Comparison of ENCODE assay signal across 15 cellular contexts in the genomic region with DNA sequence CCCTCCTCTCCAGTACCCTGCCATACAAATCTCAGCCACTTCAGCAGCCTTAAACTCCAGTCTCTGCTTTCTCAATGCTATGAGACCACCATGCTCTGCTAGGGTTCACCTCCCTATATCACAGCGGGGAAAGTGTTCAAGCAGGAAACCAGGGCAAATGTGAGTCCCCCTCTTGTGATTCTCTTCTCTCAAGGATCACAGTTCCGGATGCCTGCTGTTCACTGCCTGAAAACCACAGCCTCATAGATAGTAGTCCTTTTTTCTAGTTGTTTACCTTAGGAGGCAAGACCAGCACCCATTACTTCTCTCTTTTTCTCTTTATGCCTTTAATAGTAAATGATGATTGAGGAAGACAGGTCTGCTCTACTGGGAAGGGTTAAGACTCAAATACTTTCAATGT.
"Had no signal": no experiment of that assay in that cellular context is flagged by ENCODE, and none has a peak within 500 bp of the region (broad histone marks: within the 10 kb centered on the region; RNA-seq: fewer than 3 reads in every experiment).

No MANE protein-coding gene starts in this region.

- H3K27me3 ChIP-seq: ascending aorta, breast epithelium, gastroesophageal sphincter, heart right ventricle, neutrophil had no signal

- H3K9me3 ChIP-seq: ascending aorta, breast epithelium, gastroesophageal sphincter, heart right ventricle, neutrophil had no signal

- H3K4me3 Mint-ChIP-seq: naive B cell had no signal

- H3K9me3 Mint-ChIP-seq: naive B cell had no signal

- H3K4me1 ChIP-seq: ascending aorta, breast epithelium had no signal

- H3K27ac ChIP-seq: ascending aorta, breast epithelium, gastroesophageal sphincter, heart right ventricle, neutrophil, parathyroid adenoma, VCaP had no signal

- DNase-seq: activated CD4-positive, alpha-beta T cell treated with anti-CD3 and anti-CD28 coated beads, Interleukin-2, amount 50 U/mL, for 48 hours; activated gamma-delta T cell; activated T-cell treated with anti-CD3 and anti-CD28 coated beads, Interleukin-2, amount 50 U/mL, for 48 hours; dermis blood vessel endothelial cell; heart right ventricle; naive B cell; stimulated activated CD4-positive, alpha-beta T cell treated with anti-CD3 and anti-CD28 coated beads, Interleukin-2, amount 100 ng/mL, for 24 hours; T-helper 9 cell had no signal

- H3K4me3 ChIP-seq: ascending aorta, breast epithelium, gastroesophageal sphincter, heart right ventricle, lung had no signal

- H3K27me3 Mint-ChIP-seq: naive B cell had no signal

- ATAC-seq: gastroesophageal sphincter, heart right ventricle had no signal

- H3K36me3 ChIP-seq: ascending aorta, breast epithelium had no signal
